ENCODE assay signal across 8 cellular contexts in the genomic region with DNA sequence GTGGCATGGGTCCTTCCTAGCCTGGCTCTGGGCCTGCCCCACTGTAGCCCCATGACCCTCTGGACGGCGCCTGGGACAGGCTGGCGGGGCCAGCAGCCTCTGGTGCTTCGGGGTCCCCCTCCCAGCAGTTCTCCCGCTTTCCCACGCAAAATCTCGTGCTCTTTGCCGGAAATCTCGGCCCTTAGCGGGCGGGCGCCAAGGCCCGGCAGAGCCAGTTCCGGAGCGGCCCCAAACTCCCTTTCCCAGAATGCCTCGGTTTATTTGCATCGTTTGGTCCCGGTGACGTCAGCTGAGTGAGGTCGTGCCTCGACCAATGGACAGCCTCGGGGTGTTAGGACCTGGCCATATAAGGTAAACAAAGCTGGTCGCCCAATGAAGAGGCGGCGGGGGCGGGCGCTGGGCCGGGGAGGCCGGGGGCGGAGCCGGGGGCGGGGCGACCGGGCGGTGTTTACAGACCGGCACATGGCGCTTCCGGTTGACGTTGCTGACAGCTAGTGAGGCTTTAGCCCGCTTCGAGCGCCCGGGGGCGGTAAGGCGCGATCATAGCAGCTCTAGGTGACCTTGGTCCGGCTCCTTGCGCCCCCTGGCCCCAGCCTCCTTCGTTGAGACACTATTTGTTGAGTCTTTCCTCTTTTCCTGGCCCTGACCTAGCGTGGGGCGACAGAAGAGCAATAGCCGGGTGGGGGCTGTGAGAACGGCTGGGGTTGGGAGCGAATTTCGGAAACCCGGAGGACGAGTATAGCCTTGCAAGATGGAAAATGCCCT. TPM values are rescaled to one million over a fixed set of nuclear protein-coding genes. Genes with fewer than 3 reads are reported as not detected.
DNase-seq lines count a peak whose midpoint lies in the region; ATAC-seq and TF ChIP-seq lines count a peak whose summit lies in the region.

No MANE protein-coding gene starts in this region.

- H3K79me2 ChIP-seq in PC-9 (ENCODE audit: low read depth) = peaks cover 47% of the 10 kb centered on the region

- peak overlapping the region; percentile 88 for H3K4me3 ChIP-seq in PC-9
- H3K4me3 ChIP-seq in esophagus muscularis mucosa = peak overlapping the region; percentile 62 to 99 (median 92)
- H3K4me3 ChIP-seq in muscle layer of duodenum (ENCODE audit: low read depth in 1 of 2, low read length in 2 of 2) = peak overlapping the region; percentile 68 to 78

- no TSS peak for BruUV-seq in PC-9 (replicated peaks; lab: Mats Ljungman, UMichigan)

- TF ChIP-seq POLR2A in esophagus muscularis mucosa (IDR thresholded peaks at IDR 0.05; ENCODE audit: low read depth) = peak; percentile 68

- WGBS in esophagus muscularis mucosa = 1% methylated on average over 37 of the region's 57 CpGs

- H3K9me2 ChIP-seq in PC-9 (ENCODE audit: insufficient read depth) = no peaks in the 10 kb centered on the region

- H3K4me2 ChIP-seq in PC-9 = peak overlapping the region; percentile 95

- H4K20me1 ChIP-seq in PC-9 (ENCODE audit: insufficient read depth) = peaks cover 25% of the 10 kb centered on the region

- CTCF ChIA-PET in PC-9 (lab: Charles Lee) = interaction anchor here (0.6 to 1.6 kb wide), 10 partner anchors 9 to 736 kb away, joined by 3 to 13 read pairs (median 5); a partner anchor contains a TSS

- H3K27ac ChIP-seq in PC-9 (peak overlapping the region; percentile 89), esophagus muscularis mucosa (replicated peaks in 1 of 4) (peak overlapping the region; percentile 96 to 99 (median 98)), muscle layer of duodenum (ENCODE audit: low read length) (peak overlapping the region; percentile 98)

- intact Hi-C loops in PC-9 (cut with micrococcal nuclease; ENCODE audit: unreplicated experiment) (loop anchor here (2.0 to 10.0 kb wide), 5 partner anchors 201 to 481 kb away; a partner anchor contains a TSS), esophagus muscularis mucosa (cut with DNase I) (no loop called here)

- H3F3A ChIP-seq in PC-9 (ENCODE audit: insufficient read depth, low read depth) = peaks cover 23% of the 10 kb centered on the region

- H3K27me3 ChIP-seq in PC-9 (ENCODE audit: insufficient read depth, low read depth) (no peaks in the 10 kb centered on the region), esophagus muscularis mucosa (no peaks in the 10 kb centered on the region), muscle layer of duodenum (ENCODE audit: low read depth, low read length) (no peaks in the 10 kb centered on the region)

- peak overlapping the region; percentile 88 for H2AFZ ChIP-seq in PC-9

- ATAC-seq in GM21717 (IDR thresholded peaks at IDR 0.05; ENCODE audit: unreplicated experiment) = peak; percentile 70

- TF ChIP-seq CTCF in PC-9 (conservative IDR thresholded peaks at IDR 0.05) (no peak; the same call in 1 of the 2 replicates), esophagus muscularis mucosa (IDR thresholded peaks at IDR 0.05) (peak; percentile 21 to 36 (median 31))

- peak; percentile 99 for DNase-seq in DMS79 (lab: John Stamatoyannopoulos, UW)
- peak; percentile 97 for DNase-seq in KBM-7
- DNase-seq in PC-9 = peak; percentile 98 to 99
- DNase-seq in activated T-cell treated with anti-CD3 and anti-CD28 coated beads, Interleukin-2, amount 50 U/mL, for 48 hours = peak; percentile 98 to 99
- peak; percentile 100 for DNase-seq in esophagus muscularis mucosa (ENCODE audit: extremely low spot score)
- DNase-seq in stimulated activated CD8-positive, alpha-beta memory T cell treated with anti-CD3 and anti-CD28 coated beads, Interleukin-7, amount 100 ng/mL, for 4 hours (ENCODE audit: low read depth in 2 of 2) = peak; percentile 99 to 100

- H3K4me1 ChIP-seq in PC-9 (replicated peaks; ENCODE audit: insufficient read depth) (peaks cover 42% of the 10 kb centered on the region), esophagus muscularis mucosa (peaks cover 51 to 70% (median 65%) of the 10 kb centered on the region in 4 donors), muscle layer of duodenum (ENCODE audit: control insufficient read depth in 1 of 2, insufficient read depth in 2 of 2, low read length in 2 of 2) (peaks cover 5 to 47% of the 10 kb centered on the region in 2 donors)

- H3K9me3 ChIP-seq in PC-9 (ENCODE audit: insufficient read depth, low read depth) = no peaks in the 10 kb centered on the region
- H3K9me3 ChIP-seq in esophagus muscularis mucosa = no peaks in the 10 kb centered on the region
- H3K9me3 ChIP-seq in muscle layer of duodenum (ENCODE audit: control insufficient read depth in 1 of 2, low read length in 2 of 2) = no peaks in the 10 kb centered on the region

- TF ChIP-seq EP300 in esophagus muscularis mucosa (IDR thresholded peaks at IDR 0.05) = peak; percentile 76

- in situ Hi-C loops in KBM-7 (cut with MboI; ENCODE audit: low pct_unique_long_range_greater_than_20kb, low sequenced_read_pairs) = no loop called here

- POLR2A ChIA-PET in PC-9 (lab: Charles Lee; ENCODE audit: unreplicated experiment) = interaction anchor here (0.5 to 0.7 kb wide), 14 partner anchors 8 to 835 kb away, joined by 3 to 11 read pairs (median 4); a partner anchor contains a TSS

- no peaks in the 10 kb centered on the region for H3K36me3 ChIP-seq in PC-9 (ENCODE audit: low read depth)
- no peaks in the 10 kb centered on the region for H3K36me3 ChIP-seq in esophagus muscularis mucosa
- no peaks in the 10 kb centered on the region for H3K36me3 ChIP-seq in muscle layer of duodenum (ENCODE audit: control insufficient read depth in 1 of 2, insufficient read depth in 2 of 2, low read length in 2 of 2)

RNA-seq across cellular contexts. Expression of a gene that starts 1.5 kb away (rescaled TPM):
- total RNA-seq in PC-9 (2021) = 58.4 and 68.7 TPM in 2 replicates
- 10 to 100 TPM; 11.2 to 34.6 (median 17.9) TPM for total RNA-seq in esophagus muscularis mucosa

RNA-seq across cellular contexts. Expression of a gene that starts 8.4 kb away (rescaled TPM):
- total RNA-seq in PC-9 (2021) (67.9 and 70.4 TPM in 2 replicates), esophagus muscularis mucosa (10 to 100 TPM; 40.3 to 75.6 (median 48.5) TPM)

Comparison
In these comparisons a context has a peak if more than half of its experiments do, and no peak if none do; other contexts are left out.
1. Peak in every context shown above with its lines: DNase-seq, ATAC-seq, H3K4me3 ChIP-seq and H3K27ac ChIP-seq.